Comparison of ENCODE assay signal across 11 cellular contexts in the genomic region with DNA sequence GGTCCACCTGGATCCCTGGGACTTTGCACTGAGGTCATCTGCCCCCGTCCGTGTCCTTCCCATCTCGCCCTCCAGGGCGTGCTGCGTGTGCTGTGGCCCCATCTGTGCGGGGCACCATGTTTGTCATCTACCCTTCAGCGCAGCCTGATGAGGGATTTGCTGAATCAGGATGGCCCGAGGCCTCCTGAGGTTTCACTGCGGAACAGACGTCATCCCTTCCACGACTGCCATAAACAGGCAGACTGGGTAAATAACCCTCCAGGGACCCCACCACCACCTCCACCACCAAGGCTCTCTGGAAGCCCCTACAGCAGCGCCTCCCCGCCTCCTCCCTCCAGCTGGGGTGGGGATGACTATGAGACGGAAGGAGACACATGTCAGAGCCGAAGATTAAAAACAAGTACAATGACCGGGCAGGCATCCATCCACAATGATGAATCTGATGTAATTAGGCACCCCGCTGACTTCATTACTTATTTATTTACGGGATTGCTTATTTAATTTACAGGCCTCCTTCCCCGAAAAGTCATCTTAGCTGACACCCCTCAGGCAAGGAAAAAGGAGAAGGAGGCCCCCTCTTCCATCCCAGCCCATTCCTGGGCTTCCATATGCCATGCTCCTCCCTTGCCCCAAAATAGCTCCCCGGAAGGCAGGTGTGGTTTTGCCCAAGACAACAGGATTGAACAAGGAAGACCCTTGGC. TPM values are rescaled to one million over a fixed set of nuclear protein-coding genes. Genes with fewer than 3 reads are reported as not detected.
A peak's percentile ranks its signal among the peaks of the same experiment; 100 is the strongest.
DNase-seq lines count a peak whose midpoint lies in the region; ATAC-seq and TF ChIP-seq lines count a peak whose summit lies in the region.
"Had no signal": no experiment of that assay in that cellular context is flagged by ENCODE, and none has a peak within 500 bp of the region (broad histone marks: within the 10 kb centered on the region; RNA-seq: fewer than 3 reads in every experiment).

No MANE protein-coding gene starts in this region.

- H3K4me1 Mint-ChIP-seq in HFFc6 (ENCODE audit: low read depth) (peaks cover 43% of the 10 kb centered on the region), T-helper 17 cell (peaks cover 5% of the 10 kb centered on the region)

- no peaks in the 10 kb centered on the region for H3K9me3 Mint-ChIP-seq in HFFc6
- H3K9me3 Mint-ChIP-seq: T-cell had no signal

- H3K36me3 ChIP-seq in heart right ventricle (peaks cover 0 to 21% (median 0%) of the 10 kb centered on the region in 9 donors), ascending aorta (peaks cover 0 to under 1% of the 10 kb centered on the region in 2 donors)

- peak overlapping the region; percentile 31 for H3K27ac Mint-ChIP-seq in HFFc6
- H3K27ac Mint-ChIP-seq in T-helper 17 cell = no peak overlapping the region
- H3K27ac Mint-ChIP-seq: T-cell had no signal

- intact Hi-C loops in heart right ventricle (cut with DNase I) = loop anchor here in 1 of 10 donors (5.0 kb wide), 1 partner anchor 99 kb away; no protein-coding TSS in a partner anchor
- intact Hi-C loops in ascending aorta (cut with DNase I) = no loop called here

- H3K27ac ChIP-seq in heart right ventricle (peak overlapping the region in 7 of 10 donors; percentile 31 to 72 (median 44)), substantia nigra (ENCODE audit: low read depth, low read length, poor library complexity, severe bottlenecking) (peak overlapping the region; percentile 69), ascending aorta (no peak overlapping the region)

- WGBS in heart right ventricle, 2 donors = 59 to 67% methylated on average over 20 of the region's 20 CpGs

- H3K4me1 ChIP-seq in heart right ventricle (peaks cover 9 to 84% (median 38%) of the 10 kb centered on the region in 9 donors), ascending aorta (peaks cover 0 to 13% of the 10 kb centered on the region in 2 donors)

- ATAC-seq in T-helper 17 cell (no peak), heart right ventricle (peak in 7 of 8 donors; percentile 14 to 43 (median 22))
- ATAC-seq: T-cell had no signal

- no peak for DNase-seq in HFFc6
- no peak for DNase-seq in T-helper 17 cell
- no peak for DNase-seq in heart right ventricle
- DNase-seq in substantia nigra (lab: John Stamatoyannopoulos, UW) = peak in 1 of 49 donors; percentile 86
- DNase-seq in ascending aorta (ENCODE audit: low spot score in 2 of 2) = no peak
- DNase-seq in GF-D8 (lab: John Stamatoyannopoulos, UW) = no peak
- no peak for DNase-seq in GOT3 (lab: John Stamatoyannopoulos, UW)
- DNase-seq in AML-193 (lab: John Stamatoyannopoulos, UW) = no peak
- DNase-seq: activated CD8-positive, alpha-beta memory T cell treated with anti-CD3 and anti-CD28 coated beads, Interleukin-2, amount 50 U/mL, for 4 hours; occipital lobe; T-cell had no signal

- H3K4me3 Mint-ChIP-seq in HFFc6 = peak overlapping the region; percentile 4; the same call in 1 of the 2 replicates
- H3K4me3 Mint-ChIP-seq in T-helper 17 cell = peak overlapping the region; percentile 25
- H3K4me3 Mint-ChIP-seq: T-cell had no signal

- H3K9me3 ChIP-seq in T-helper 17 cell (ENCODE audit: control insufficient read depth, low read length, poor library complexity, severe bottlenecking) = no peaks in the 10 kb centered on the region
- H3K9me3 ChIP-seq in heart right ventricle = no peaks in the 10 kb centered on the region
- no peaks in the 10 kb centered on the region for H3K9me3 ChIP-seq in ascending aorta

- peaks cover 10% of the 10 kb centered on the region for H3K27me3 Mint-ChIP-seq in HFFc6 (ENCODE audit: insufficient read depth)
- no peaks in the 10 kb centered on the region for H3K27me3 Mint-ChIP-seq in T-helper 17 cell
- H3K27me3 Mint-ChIP-seq: T-cell had no signal

- H3K36me3 Mint-ChIP-seq in HFFc6 (ENCODE audit: low read depth) = no peaks in the 10 kb centered on the region
- no peaks in the 10 kb centered on the region for H3K36me3 Mint-ChIP-seq in T-helper 17 cell (ENCODE audit: low read depth)

- H3K27me3 ChIP-seq in heart right ventricle (no peaks in the 10 kb centered on the region), ascending aorta (no peaks in the 10 kb centered on the region)

- H3K4me3 ChIP-seq in heart right ventricle = no peak overlapping the region
- no peak overlapping the region for H3K4me3 ChIP-seq in ascending aorta

- peak; percentile 38; the same call in 1 of the 2 replicates for TF ChIP-seq CTCF in HFFc6 (IDR thresholded peaks at IDR 0.05)
- TF ChIP-seq CTCF in heart right ventricle (IDR thresholded peaks at IDR 0.05) = no peak
- TF ChIP-seq CTCF in ascending aorta (IDR thresholded peaks at IDR 0.05) = no peak

RNA-seq across cellular contexts. Expression of gene NCOR2, which starts 39.4 kb away (rescaled TPM):
- total RNA-seq in HFFc6 (2021; fragmentation: NEBNext Ultra II Directional; extraction: Animal tissue kit (Norgen Biotek cat#: 25700)) = 100 to 1,000 TPM; 237 to 249 (median 240) TPM
- total RNA-seq in T-helper 17 cell (100 to 1,000 TPM; 107 to 119 TPM), heart right ventricle (100 to 1,000 TPM; 118 to 200 (median 136) TPM), ascending aorta (134 TPM)
- polyA plus RNA-seq in heart right ventricle = 10 to 100 TPM; 46.9 to 74.0 TPM

Comparison
In these comparisons a context has a peak if more than half of its experiments do, and no peak if none do; other contexts are left out.
1. H3K27ac ChIP-seq: peak in heart right ventricle (7 of 10) and substantia nigra (single experiment); none in ascending aorta (0 of 2).